In genomic region chr2:85523906-85524566, GRCh38 we compare ENCODE assay signal across 9 cellular contexts. TPM values are rescaled to one million over a fixed set of nuclear protein-coding genes. Genes with fewer than 3 reads are reported as not detected.
DNase-seq lines count a peak whose midpoint lies in the region; ATAC-seq and TF ChIP-seq lines count a peak whose summit lies in the region.
"Had no signal": no experiment of that assay in that cellular context is flagged by ENCODE, and none has a peak within 500 bp of the region (broad histone marks: within the 10 kb centered on the region; RNA-seq: fewer than 3 reads in every experiment).

No MANE protein-coding gene starts in this region.

- no peak for ATAC-seq in thoracic aorta (ENCODE audit: insufficient number of reproducible peaks, low FRiP score, low read depth)
- no peak for ATAC-seq in HG03565 (IDR thresholded peaks at IDR 0.05; ENCODE audit: unreplicated experiment)

- TF ChIP-seq CTCF in brain microvascular endothelial cell (IDR thresholded peaks at IDR 0.05; ENCODE audit: low read depth, low read length, missing control alignments), result no peak
- TF ChIP-seq CTCF in thoracic aorta (IDR thresholded peaks at IDR 0.05), result no peak

- H3K27ac ChIP-seq in brain microvascular endothelial cell (no peak overlapping the region), mesodermal cell (ENCODE audit: low read depth, low read length, severe bottlenecking) (peak overlapping the region; percentile 62), thoracic aorta (peak overlapping the region; percentile 48 to 67)

- H3K36me3 ChIP-seq in brain microvascular endothelial cell (replicated peaks) (no peaks in the 10 kb centered on the region), mesodermal cell (ENCODE audit: control insufficient read depth, insufficient read depth, low read length) (no peaks in the 10 kb centered on the region), thoracic aorta (no peaks in the 10 kb centered on the region)

- peak; percentile 34 for DNase-seq in M059J (ENCODE audit: low read depth)
- peak; percentile 7 for DNase-seq in brain microvascular endothelial cell
- DNase-seq in thoracic aorta (ENCODE audit: low spot score), result no peak
- no peak for DNase-seq in GF-D8 (lab: John Stamatoyannopoulos, UW)
- DNase-seq in NCI-H2171 treated with DMSO at 0.1 percent for 48 hours (lab: John Stamatoyannopoulos, UW), result no peak
- DNase-seq: NCI-H1105, SIG-M5 had no signal

- H3K9me3 ChIP-seq in mesodermal cell (ENCODE audit: control insufficient read depth, low read length), result no peaks in the 10 kb centered on the region
- no peaks in the 10 kb centered on the region for H3K9me3 ChIP-seq in thoracic aorta

- H3K4me3 ChIP-seq in brain microvascular endothelial cell (ENCODE audit: low read depth, low read length), result no peak overlapping the region
- no peak overlapping the region for H3K4me3 ChIP-seq in mesodermal cell (ENCODE audit: extremely low read depth, insufficient read depth, low read length, poor library complexity, severe bottlenecking)
- H3K4me3 ChIP-seq in thoracic aorta, result no peak overlapping the region

- H3K27me3 ChIP-seq in brain microvascular endothelial cell (replicated peaks) (no peaks in the 10 kb centered on the region), thoracic aorta (replicated peaks; ENCODE audit: insufficient read depth) (no peaks in the 10 kb centered on the region)

- in situ Hi-C loops in brain microvascular endothelial cell (cut with HindIII; ENCODE audit: low pct_ligation_motif_present, low sequenced_read_pairs), result no loop called here

- H3K4me1 ChIP-seq in mesodermal cell (ENCODE audit: control insufficient read depth, insufficient read depth, low read length, poor library complexity, severe bottlenecking), result peaks cover 12% of the 10 kb centered on the region
- H3K4me1 ChIP-seq in thoracic aorta (ENCODE audit: control insufficient read depth in 1 of 2, low read depth in 2 of 2), result peaks cover 16 to 20% of the 10 kb centered on the region in 2 donors

- WGBS in mesodermal cell (ENCODE audit: insufficient coverage in 2 of 2), 2 experiments, result 52 to 79% methylated on average over 3 to 6 of the region's 9 CpGs

RNA-seq across cellular contexts. Expression of gene MAT2A, which starts 14.9 kb away (rescaled TPM):
- 42.2 and 72.4 TPM in 2 replicates for total RNA-seq in M059J (2014; rRNA removed; shearing (Covaris generic))
- 94.6 TPM for polyA plus RNA-seq in mesodermal cell (2013, experiment 1 of 2)
- polyA plus RNA-seq in mesodermal cell (2013, experiment 2 of 2), result 94.5 TPM
- 100 to 1,000 TPM; 230 to 475 TPM for total RNA-seq in thoracic aorta

RNA-seq across cellular contexts. Expression of gene GGCX, which starts 37.3 kb away (rescaled TPM):
- 21.2 and 56.2 TPM in 2 replicates for total RNA-seq in M059J (2014; rRNA removed; shearing (Covaris generic))
- polyA plus RNA-seq in mesodermal cell (2013, experiment 1 of 2), result 51.1 TPM
- 39.2 TPM for polyA plus RNA-seq in mesodermal cell (2013, experiment 2 of 2)
- 10 to 100 TPM; 28.4 to 38.4 TPM for total RNA-seq in thoracic aorta

RNA-seq across cellular contexts. Expression of gene VAMP8, which starts 53.4 kb away (rescaled TPM):
- 0.27 TPM in 1 of 2 replicates, not detected in the other for total RNA-seq in M059J (2014; rRNA removed; shearing (Covaris generic))
- 30.9 TPM for polyA plus RNA-seq in mesodermal cell (2013, experiment 1 of 2)
- polyA plus RNA-seq in mesodermal cell (2013, experiment 2 of 2), result 23.9 TPM
- total RNA-seq in thoracic aorta, result 10 to 100 TPM; 30.9 to 34.9 TPM

Comparison
In these comparisons a context has a peak if more than half of its experiments do, and no peak if none do; other contexts are left out.
1. DNase-seq: peak in M059J (single experiment) and brain microvascular endothelial cell (single experiment); none in thoracic aorta (single experiment), GF-D8 (single experiment) and NCI-H2171 treated with DMSO at 0.1 percent for 48 hours (single experiment).
2. RNA of gene VAMP8, which starts 53.4 kb away (total RNA-seq): 30.9 to 34.9 TPM in thoracic aorta; 0.27 TPM in M059J; every median in the first group is over 10 times any median in the second.